8 cellular contexts compared by ENCODE assay signal in genomic region chr1:16872152-16873075, GRCh38. TPM values are rescaled to one million over a fixed set of nuclear protein-coding genes. Genes with fewer than 3 reads are reported as not detected.
DNase-seq lines count a peak whose midpoint lies in the region; FAIRE-seq and TF ChIP-seq lines count a peak whose summit lies in the region.
"Not testable (repeated sequence)": the region's sequence is repeated elsewhere in the genome, so short reads cannot be mapped to it uniquely, and the experiment has no call there.

No MANE protein-coding gene starts in this region.

- not testable (repeated sequence) for H3K4me1 ChIP-seq in astrocyte (ENCODE audit: insufficient read depth, low read length); fibroblast of lung (ENCODE audit: control insufficient read depth, extremely low read depth, insufficient read depth, low read length)

- H3K4me3 Mint-ChIP-seq in HFFc6 = peak overlapping the region; percentile 34
- peak overlapping the region; percentile 75 for H3K4me3 Mint-ChIP-seq in astrocyte (ENCODE audit: unreplicated experiment)
- H3K4me3 Mint-ChIP-seq in osteocyte (ENCODE audit: unreplicated experiment) = peak overlapping the region; percentile 70

- not testable (repeated sequence) for H4K20me1 ChIP-seq in astrocyte (ENCODE audit: insufficient read depth, low read length); fibroblast of lung (ENCODE audit: control insufficient read depth, extremely low read depth, insufficient read depth, low read length)

- H3K4me2 ChIP-seq in astrocyte (ENCODE audit: low read length) (peak overlapping the region; percentile 75), fibroblast of lung (ENCODE audit: extremely low read depth, insufficient read depth, low read length) (peak overlapping the region; percentile 54)

- not testable (repeated sequence) for H3K9me3 ChIP-seq in astrocyte (ENCODE audit: insufficient read depth, low read depth, low read length); fibroblast of lung (ENCODE audit: control insufficient read depth, insufficient read depth, low read depth, low read length)

- not testable (repeated sequence) for H3K9me3 Mint-ChIP-seq in HFFc6; astrocyte (ENCODE audit: unreplicated experiment); osteocyte (ENCODE audit: unreplicated experiment)

- not testable (repeated sequence) for FAIRE-seq in astrocyte (lab: Jason Lieb, UNC)

- H3K27me3 ChIP-seq in astrocyte (ENCODE audit: insufficient read depth, low read length) = peaks cover 17% of the 10 kb centered on the region
- not testable (repeated sequence) for H3K27me3 ChIP-seq in fibroblast of lung (ENCODE audit: control insufficient read depth, insufficient read depth, low read length)

- H3K4me3 ChIP-seq in WI38 (ENCODE audit: low read depth, low read length) (0 out of 2 replicates have a peak overlapping the region, but pooled peaks have one; percentile 20), fibroblast of lung (replicated peaks in 1 of 4; ENCODE audit: control extremely low read depth in 1 of 4, insufficient read depth in 1 of 4, low read depth in 3 of 4, low read length in 4 of 4) (peak overlapping the region in 3 of 4 experiments; percentile 12 to 39 (median 36))
- H3K4me3 ChIP-seq in astrocyte (ENCODE audit: insufficient read depth, low read depth, low read length) = not testable (repeated sequence)

- peak overlapping the region; percentile 70 for H3K27ac Mint-ChIP-seq in HFFc6
- not testable (repeated sequence) for H3K27ac Mint-ChIP-seq in astrocyte (ENCODE audit: unreplicated experiment); osteocyte (ENCODE audit: unreplicated experiment)

- H3K27ac ChIP-seq in astrocyte (ENCODE audit: low read depth, low read length); fibroblast of lung (ENCODE audit: insufficient read depth, low read length): not testable (repeated sequence)

- DNase-seq in C1 segment of cervical spinal cord (lab: John Stamatoyannopoulos, UW) (peak in 12 of 14 donors; percentile 2 to 88 (median 59)), HFFc6 (peak; percentile 97), astrocyte (ENCODE audit: low read depth) (peak; percentile 80), fibroblast of lung (ENCODE audit: low read depth in 2 of 2) (peak; percentile 76 to 88), inferior parietal cortex (ENCODE audit: extremely low spot score) (peak; percentile 40)
- DNase-seq in osteocyte (ENCODE audit: extremely low spot score, unreplicated experiment) = not testable (repeated sequence)
- DNase-seq in stimulated activated CD8-positive, alpha-beta memory T cell treated with anti-CD3 and anti-CD28 coated beads, Interleukin-4, amount 100 ng/mL, for 48 hours = peak; percentile 89

- not testable (repeated sequence) for H3K36me3 Mint-ChIP-seq in HFFc6 (ENCODE audit: low read depth); astrocyte (ENCODE audit: low read depth, unreplicated experiment); osteocyte (ENCODE audit: unreplicated experiment)

- H3K4me1 Mint-ChIP-seq in HFFc6 (ENCODE audit: low read depth) = peaks cover 10% of the 10 kb centered on the region
- H3K4me1 Mint-ChIP-seq in astrocyte (ENCODE audit: low read depth, unreplicated experiment); osteocyte (ENCODE audit: unreplicated experiment): not testable (repeated sequence)

- not testable (repeated sequence) for H3K79me2 ChIP-seq in astrocyte (ENCODE audit: insufficient read depth, low read length); fibroblast of lung (ENCODE audit: control insufficient read depth, insufficient read depth, low read length)

- not testable (repeated sequence) for TF ChIP-seq CTCF in HFFc6 (IDR thresholded peaks at IDR 0.05); WI38 (IDR thresholded peaks at IDR 0.05; ENCODE audit: low read depth, low read length); astrocyte (IDR thresholded peaks at IDR 0.05; ENCODE audit: insufficient read depth, low read depth, low read length); fibroblast of lung (conservative IDR thresholded peaks at IDR 0.05 in 1 of 2, IDR thresholded peaks at IDR 0.05 in 1 of 2; ENCODE audit: low read depth in 1 of 2, low read length in 2 of 2); osteocyte (IDR thresholded peaks at IDR 0.05)

- H3K9ac ChIP-seq in astrocyte (ENCODE audit: low read length); fibroblast of lung (ENCODE audit: insufficient read depth, low read length): not testable (repeated sequence)

- H2AFZ ChIP-seq in astrocyte (ENCODE audit: low read depth, low read length) (peak overlapping the region; percentile 75), fibroblast of lung (ENCODE audit: low read length) (peak overlapping the region; percentile 71)

- H3K36me3 ChIP-seq in astrocyte (ENCODE audit: insufficient read depth, low read length); fibroblast of lung (ENCODE audit: control insufficient read depth, insufficient read depth, low read length): not testable (repeated sequence)

- H3K27me3 Mint-ChIP-seq in HFFc6 (ENCODE audit: insufficient read depth) (peaks cover 29% of the 10 kb centered on the region), astrocyte (ENCODE audit: low read depth, unreplicated experiment) (peaks cover 42% of the 10 kb centered on the region), osteocyte (ENCODE audit: unreplicated experiment) (peaks cover 20% of the 10 kb centered on the region)

RNA-seq across cellular contexts. Expression of gene RNU1-2, which starts 23.4 kb away (rescaled TPM):
- 1,000 to 10,000 TPM; 1,191 to 2,394 (median 1,819) TPM for total RNA-seq in HFFc6 (2021; fragmentation: NEBNext Ultra II Directional; extraction: Animal tissue kit (Norgen Biotek cat#: 25700))
- total RNA-seq in astrocyte = 1,356 and 1,553 TPM in 2 replicates
- total RNA-seq in fibroblast of lung = under 0.01 and 3,997 TPM in 2 replicates
- not detected in 2 replicates for polyA plus RNA-seq in fibroblast of lung
- 44.1 and 65.6 TPM in 2 replicates for polyA plus RNA-seq in fibroblast of lung (2012)
- under 0.01 TPM in 2 replicates for polyA minus RNA-seq in fibroblast of lung (ENCODE audit: low replicate concordance)
- 2,650 and 2,859 TPM in 2 replicates for total RNA-seq in osteocyte

RNA-seq across cellular contexts. Expression of gene CROCC, which starts 49.3 kb away (rescaled TPM):
- total RNA-seq in HFFc6 (2021; fragmentation: NEBNext Ultra II Directional; extraction: Animal tissue kit (Norgen Biotek cat#: 25700)) = 10 to 100 TPM; 10.3 to 14.6 (median 12.5) TPM
- total RNA-seq in astrocyte (12.1 and 15.9 TPM in 2 replicates), fibroblast of lung (20.3 and 22.3 TPM in 2 replicates), osteocyte (31.4 and 34.5 TPM in 2 replicates)
- polyA plus RNA-seq in fibroblast of lung = 3.6 and 3.8 TPM in 2 replicates
- polyA plus RNA-seq in fibroblast of lung (2012) = 5.5 and 6.7 TPM in 2 replicates
- polyA minus RNA-seq in fibroblast of lung (ENCODE audit: low replicate concordance) = 4.7 and 5.8 TPM in 2 replicates
